In the genomic region with DNA sequence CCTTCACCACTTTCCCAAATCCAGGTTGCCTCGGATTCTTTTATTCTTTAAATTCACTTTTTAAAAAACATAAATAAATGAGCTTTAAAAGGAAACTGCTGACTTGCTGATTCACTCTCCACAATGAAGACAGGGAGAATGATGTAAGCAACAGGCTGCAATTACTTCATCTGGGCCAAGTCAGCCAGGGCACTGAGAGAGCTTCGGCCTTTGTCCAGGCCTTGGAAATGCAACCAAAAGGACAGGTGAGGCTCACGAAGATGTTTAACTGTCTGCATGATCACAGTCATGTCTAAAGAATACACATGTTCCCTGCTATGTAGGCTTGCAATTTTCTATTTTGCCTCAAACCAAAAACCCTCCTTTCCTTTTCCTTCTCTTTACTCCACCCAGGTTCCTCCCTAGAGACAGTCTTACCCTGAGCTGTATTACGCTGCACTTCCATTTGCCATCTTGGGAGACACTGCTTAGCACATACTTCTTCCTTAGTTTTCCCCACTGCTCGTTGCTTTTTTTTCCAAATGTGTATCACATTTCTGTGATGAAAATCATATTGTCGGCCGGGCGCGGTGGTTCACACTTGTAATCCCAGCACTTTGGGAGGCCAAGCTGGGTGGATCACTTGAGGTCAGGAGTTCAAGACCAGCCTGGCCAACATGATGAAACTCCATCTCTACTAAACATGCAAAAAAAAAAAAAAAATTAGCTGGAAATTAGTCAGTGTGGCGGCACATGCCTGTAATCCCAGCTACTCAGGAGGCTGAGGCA, we compare ENCODE assay signal across 1 cellular context.
TF ChIP-seq lines count a peak whose summit lies in the region.

No MANE protein-coding gene starts in this region.

TF ChIP-seq in GM23338, 12 proteins besides CTCF, POLR2A, EP300 and RAD21:
- TF ChIP-seq REST (IDR thresholded peaks at IDR 0.05; ENCODE audit: unreplicated experiment) (no peak), POLR2AphosphoS5 (IDR thresholded peaks at IDR 0.05; ENCODE audit: low read depth) (no peak), ZNF114 (CRISPR knock-in tag; IDR thresholded peaks at IDR 0.05) (no peak), STAT1 (IDR thresholded peaks at IDR 0.05; ENCODE audit: unreplicated experiment) (no peak), NANOG (IDR thresholded peaks at IDR 0.05; ENCODE audit: borderline replicate concordance) (no peak), ETS1 (IDR thresholded peaks at IDR 0.05) (no peak), ZNF331 (CRISPR knock-in tag; IDR thresholded peaks at IDR 0.05; ENCODE audit: low read depth) (no peak), ZNF462 (CRISPR knock-in tag; IDR thresholded peaks at IDR 0.05) (no peak), EZH2phosphoT487 (IDR thresholded peaks at IDR 0.05; ENCODE audit: unreplicated experiment) (no peak), JUNB (IDR thresholded peaks at IDR 0.05; ENCODE audit: unreplicated experiment) (no peak), CREB1 (CRISPR knock-in tag; IDR thresholded peaks at IDR 0.05; ENCODE audit: low read depth) (no peak), EZH2 (IDR thresholded peaks at IDR 0.05; ENCODE audit: low read depth, unreplicated experiment) (no peak)
